Comparison of ENCODE assay signal across 27 cellular contexts in the genomic region with DNA sequence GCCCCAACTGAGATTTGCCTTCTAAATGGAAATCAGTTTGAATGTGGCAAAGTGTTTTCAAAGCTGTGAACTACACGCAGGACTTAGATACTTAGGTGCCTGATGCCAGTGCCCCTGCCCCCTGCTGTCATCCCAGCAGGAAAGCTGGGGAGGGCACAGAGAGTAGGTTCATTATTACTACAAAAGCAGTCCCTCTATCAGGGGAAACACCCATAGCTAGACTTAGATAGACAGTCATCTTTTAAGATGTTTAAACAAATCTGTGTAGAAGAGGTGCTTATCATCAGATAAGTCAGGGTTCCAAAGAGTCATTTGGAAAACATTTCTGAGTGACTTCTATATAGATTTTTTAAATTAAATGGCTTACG.
DNase-seq lines count a peak whose midpoint lies in the region; ATAC-seq, FAIRE-seq and TF ChIP-seq lines count a peak whose summit lies in the region.
"Had no signal": no experiment of that assay in that cellular context is flagged by ENCODE, and none has a peak within 500 bp of the region (broad histone marks: within the 10 kb centered on the region; RNA-seq: fewer than 3 reads in every experiment).

No MANE protein-coding gene starts in this region.

- no peaks in the 10 kb centered on the region for H4K20me1 ChIP-seq in astrocyte (ENCODE audit: insufficient read depth, low read length)

- H3K4me3 ChIP-seq in HEK293 (ENCODE audit: low read depth, low read length): no peak overlapping the region
- H3K4me3 ChIP-seq in astrocyte (ENCODE audit: insufficient read depth, low read depth, low read length): no peak overlapping the region
- H3K4me3 ChIP-seq: adrenal gland, heart left ventricle, skin epidermis had no signal

- H3K27ac Mint-ChIP-seq in activated naive CD4-positive, alpha-beta T cell treated with anti-CD3 and anti-CD28 coated beads, Interleukin-2, amount 50 U/mL, for 72 hours: no peak overlapping the region
- H3K27ac Mint-ChIP-seq in astrocyte (ENCODE audit: unreplicated experiment): no peak overlapping the region
- no peak overlapping the region for H3K27ac Mint-ChIP-seq in mesothelial cell of epicardium
- H3K27ac Mint-ChIP-seq: WTC11 had no signal

- H2AFZ ChIP-seq in astrocyte (ENCODE audit: low read depth, low read length): no peak overlapping the region

- peaks cover 3% of the 10 kb centered on the region for H3K4me1 ChIP-seq in HEK293 (ENCODE audit: control insufficient read depth, insufficient read depth, low read length)
- peaks cover 17% of the 10 kb centered on the region for H3K4me1 ChIP-seq in astrocyte (ENCODE audit: insufficient read depth, low read length)

- peak; percentile 87 to 89 for ATAC-seq in activated naive CD4-positive, alpha-beta T cell treated with anti-CD3 and anti-CD28 coated beads, Interleukin-2, amount 50 U/mL, for 72 hours
- peak; percentile 60 for ATAC-seq in stimulated activated naive CD8-positive, alpha-beta T cell treated with anti-CD3 and anti-CD28 coated beads, Interleukin-15, Interleukin-2, amounts not matched to agents 100 U/mL and 50 U/mL, for 24 hours
- ATAC-seq: heart left ventricle, WTC11 had no signal

- H3K4me3 Mint-ChIP-seq in astrocyte (ENCODE audit: unreplicated experiment): no peak overlapping the region
- H3K4me3 Mint-ChIP-seq in mesothelial cell of epicardium: no peak overlapping the region
- H3K4me3 Mint-ChIP-seq: activated T-helper 1 cell treated with anti-CD3 and anti-CD28 coated beads, Interleukin-12 subunit alpha, Interleukin-12 subunit beta, Interleukin-2, Interleukin-4 antibody, amounts not matched to agents 30 ng/mL and 10 ng/mL and 1 ng/mL, durations not matched to agents 14 hours and 24 hours and 36 hours; CD4-positive, alpha-beta memory T cell; WTC11 had no signal

- no peaks in the 10 kb centered on the region for H3K79me2 ChIP-seq in astrocyte (ENCODE audit: insufficient read depth, low read length)

- FAIRE-seq in astrocyte (lab: Jason Lieb, UNC): no peak
- FAIRE-seq: HTR-8/SVneo had no signal

- peak in 1 of 2 donors; percentile 42 for DNase-seq in activated naive CD4-positive, alpha-beta T cell treated with anti-CD3 and anti-CD28 coated beads, Interleukin-2, amount 50 U/mL, for 72 hours (ENCODE audit: low spot score in 2 of 2)
- no peak for DNase-seq in activated naive CD4-positive, alpha-beta T cell (lab: John Stamatoyannopoulos, UW)
- DNase-seq in astrocyte (ENCODE audit: low read depth): no peak
- DNase-seq in stimulated activated naive CD8-positive, alpha-beta T cell treated with anti-CD3 and anti-CD28 coated beads, Interleukin-15, Interleukin-2, amounts not matched to agents 100 U/mL and 50 U/mL, for 24 hours: peak; percentile 14
- no peak for DNase-seq in mesothelial cell of epicardium (ENCODE audit: low spot score in 2 of 2, unreplicated experiment in 2 of 2)
- DNase-seq in AG20443 (ENCODE audit: low spot score): no peak
- DNase-seq: adrenal gland; brain microvascular endothelial cell; CD4-positive, alpha-beta memory T cell; effector CD8-positive, alpha-beta T cell; erythroblast; foreskin fibroblast; heart left ventricle; mammary epithelial cell; MM.1S; NCI-H2081; NCI-H226; NCI-H748 treated with DMSO at 0.1 percent for 48 hours; occipital lobe; stimulated activated CD4-positive, alpha-beta T cell treated with anti-CD3 and anti-CD28 coated beads, Interleukin-4, amount 100 ng/mL, for 4 hours; stimulated activated naive CD4-positive, alpha-beta T cell treated with Interleukin-2 at 50 U/mL for 16 hours; T-helper 9 cell had no signal

- no peaks in the 10 kb centered on the region for H3K9me3 Mint-ChIP-seq in activated naive CD4-positive, alpha-beta T cell treated with anti-CD3 and anti-CD28 coated beads, Interleukin-2, amount 50 U/mL, for 72 hours
- H3K9me3 Mint-ChIP-seq in astrocyte (ENCODE audit: unreplicated experiment): peaks cover 2% of the 10 kb centered on the region
- H3K9me3 Mint-ChIP-seq in mesothelial cell of epicardium: peaks cover 11% of the 10 kb centered on the region
- H3K9me3 Mint-ChIP-seq: activated T-helper 1 cell treated with anti-CD3 and anti-CD28 coated beads, Interleukin-12 subunit alpha, Interleukin-12 subunit beta, Interleukin-2, Interleukin-4 antibody, amounts not matched to agents 30 ng/mL and 10 ng/mL and 1 ng/mL, durations not matched to agents 14 hours and 24 hours and 36 hours; CD4-positive, alpha-beta memory T cell had no signal

- no peak for TF ChIP-seq CTCF in HEK293 (tag by site-specific recombination; IDR thresholded peaks at IDR 0.05)
- TF ChIP-seq CTCF in astrocyte (IDR thresholded peaks at IDR 0.05; ENCODE audit: insufficient read depth, low read depth, low read length): no peak
- TF ChIP-seq CTCF in mesothelial cell of epicardium (IDR thresholded peaks at IDR 0.05; ENCODE audit: unreplicated experiment): no peak

- no peaks in the 10 kb centered on the region for H3K4me1 Mint-ChIP-seq in astrocyte (ENCODE audit: low read depth, unreplicated experiment)
- peaks cover 19% of the 10 kb centered on the region for H3K4me1 Mint-ChIP-seq in mesothelial cell of epicardium

- H3K36me3 Mint-ChIP-seq in activated naive CD4-positive, alpha-beta T cell treated with anti-CD3 and anti-CD28 coated beads, Interleukin-2, amount 50 U/mL, for 72 hours: no peaks in the 10 kb centered on the region
- peaks cover 4% of the 10 kb centered on the region for H3K36me3 Mint-ChIP-seq in astrocyte (ENCODE audit: low read depth, unreplicated experiment)
- H3K36me3 Mint-ChIP-seq in mesothelial cell of epicardium: peaks cover 10% of the 10 kb centered on the region
- H3K36me3 Mint-ChIP-seq: CD4-positive, alpha-beta memory T cell had no signal

- no peaks in the 10 kb centered on the region for H3K27me3 ChIP-seq in astrocyte (ENCODE audit: insufficient read depth, low read length)
- H3K27me3 ChIP-seq: adrenal gland, brain microvascular endothelial cell, heart left ventricle had no signal

- CTCF ChIA-PET in HEK293 (lab: Yijun Ruan, JAX): interaction anchor here (0.6 to 6.6 kb wide), 44 partner anchors 8 to 1368 kb away, joined by 3 to 66 read pairs (median 5); a partner anchor contains a TSS

- H3K9ac ChIP-seq in astrocyte (ENCODE audit: low read length): peak overlapping the region; percentile 57

- H3K27ac ChIP-seq in HEK293 (ENCODE audit: extremely low read depth, low read depth, low read length) (no peak overlapping the region), astrocyte (ENCODE audit: low read depth, low read length) (no peak overlapping the region)
- H3K27ac ChIP-seq: brain microvascular endothelial cell had no signal

- H3K36me3 ChIP-seq in HEK293 (ENCODE audit: control insufficient read depth in 2 of 2, insufficient read depth in 1 of 2, low read length in 2 of 2) (peaks cover 0 to 3% of the 10 kb centered on the region in 2 experiments; a peak in 1 of 3 replicates), astrocyte (ENCODE audit: insufficient read depth, low read length) (no peaks in the 10 kb centered on the region)
- H3K36me3 ChIP-seq: adrenal gland, brain microvascular endothelial cell had no signal

- H3K9me3 ChIP-seq in HEK293 (ENCODE audit: control insufficient read depth, insufficient read depth, low read depth, low read length) (no peaks in the 10 kb centered on the region), astrocyte (ENCODE audit: insufficient read depth, low read depth, low read length) (no peaks in the 10 kb centered on the region)
- H3K9me3 ChIP-seq: adrenal gland, heart left ventricle had no signal

- H3K4me2 ChIP-seq in astrocyte (ENCODE audit: low read length): peak overlapping the region; percentile 72

- H3K27me3 Mint-ChIP-seq in astrocyte (ENCODE audit: low read depth, unreplicated experiment): peaks cover 15% of the 10 kb centered on the region
- H3K27me3 Mint-ChIP-seq in mesothelial cell of epicardium (ENCODE audit: low read depth): peaks cover 10% of the 10 kb centered on the region

- POLR2A ChIA-PET in HEK293 (lab: Yijun Ruan, JAX): no interaction called here

TF ChIP-seq in HEK293, 187 proteins besides CTCF, POLR2A, EP300 and RAD21:
- TF ChIP-seq, protein P1, sequence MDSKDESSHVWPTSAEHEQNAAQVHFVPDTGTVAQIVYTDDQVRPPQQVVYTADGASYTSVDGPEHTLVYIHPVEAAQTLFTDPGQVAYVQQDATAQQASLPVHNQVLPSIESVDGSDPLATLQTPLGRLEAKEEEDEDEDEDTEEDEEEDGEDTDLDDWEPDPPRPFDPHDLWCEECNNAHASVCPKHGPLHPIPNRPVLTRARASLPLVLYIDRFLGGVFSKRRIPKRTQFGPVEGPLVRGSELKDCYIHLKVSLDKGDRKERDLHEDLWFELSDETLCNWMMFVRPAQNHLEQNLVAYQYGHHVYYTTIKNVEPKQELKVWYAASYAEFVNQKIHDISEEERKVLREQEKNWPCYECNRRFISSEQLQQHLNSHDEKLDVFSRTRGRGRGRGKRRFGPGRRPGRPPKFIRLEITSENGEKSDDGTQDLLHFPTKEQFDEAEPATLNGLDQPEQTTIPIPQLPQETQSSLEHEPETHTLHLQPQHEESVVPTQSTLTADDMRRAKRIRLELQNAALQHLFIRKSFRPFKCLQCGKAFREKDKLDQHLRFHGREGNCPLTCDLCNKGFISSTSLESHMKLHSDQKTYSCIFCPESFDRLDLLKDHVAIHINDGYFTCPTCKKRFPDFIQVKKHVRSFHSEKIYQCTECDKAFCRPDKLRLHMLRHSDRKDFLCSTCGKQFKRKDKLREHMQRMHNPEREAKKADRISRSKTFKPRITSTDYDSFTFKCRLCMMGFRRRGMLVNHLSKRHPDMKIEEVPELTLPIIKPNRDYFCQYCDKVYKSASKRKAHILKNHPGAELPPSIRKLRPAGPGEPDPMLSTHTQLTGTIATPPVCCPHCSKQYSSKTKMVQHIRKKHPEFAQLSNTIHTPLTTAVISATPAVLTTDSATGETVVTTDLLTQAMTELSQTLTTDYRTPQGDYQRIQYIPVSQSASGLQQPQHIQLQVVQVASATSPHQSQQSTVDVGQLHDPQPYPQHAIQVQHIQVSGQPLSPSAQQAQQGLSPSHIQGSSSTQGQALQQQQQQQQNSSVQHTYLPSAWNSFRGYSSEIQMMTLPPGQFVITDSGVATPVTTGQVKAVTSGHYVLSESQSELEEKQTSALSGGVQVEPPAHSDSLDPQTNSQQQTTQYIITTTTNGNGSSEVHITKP (tag by site-specific recombination; IDR thresholded peaks at IDR 0.05): no peak
- TF ChIP-seq ZNF660 (tag by site-specific recombination; IDR thresholded peaks at IDR 0.05) (no peak), ZIC2 (tag by site-specific recombination; IDR thresholded peaks at IDR 0.05) (peak; percentile 54)
